Comparison of ENCODE assay signal across 8 cellular contexts in the genomic region with DNA sequence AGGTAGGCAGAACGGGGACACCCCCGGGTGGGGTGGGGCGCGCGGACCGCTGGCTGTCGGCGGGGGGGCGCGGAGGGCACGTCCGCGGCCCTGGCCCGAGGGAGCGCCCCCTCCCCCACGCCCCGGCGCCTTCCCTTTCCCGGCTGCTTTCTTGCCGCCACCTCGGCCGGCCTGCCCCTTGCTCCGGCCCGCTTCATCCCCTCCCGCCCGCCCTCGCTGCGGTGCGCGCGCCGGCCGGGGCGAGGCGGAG. TPM values are rescaled to one million over a fixed set of nuclear protein-coding genes. Genes with fewer than 3 reads are reported as not detected.
DNase-seq lines count a peak whose midpoint lies in the region; ATAC-seq and TF ChIP-seq lines count a peak whose summit lies in the region.

No MANE protein-coding gene starts in this region.

- H3K4me3 ChIP-seq in adrenal gland (peak overlapping the region; percentile 34 to 99 (median 94)), left lung (peak overlapping the region; percentile 73 to 86), upper lobe of left lung (peak overlapping the region; percentile 73 to 96 (median 88))

- TF ChIP-seq CTCF in adrenal gland (IDR thresholded peaks at IDR 0.05) (no peak), left lung (IDR thresholded peaks at IDR 0.05) (no peak), upper lobe of left lung (IDR thresholded peaks at IDR 0.05) (no peak)

- H3K27ac ChIP-seq in adrenal gland (peak overlapping the region; percentile 97 to 100 (median 100)), left lung (peak overlapping the region; percentile 99), upper lobe of left lung (peak overlapping the region; percentile 94 to 100 (median 100))

- H3K27me3 ChIP-seq in adrenal gland (no peaks in the 10 kb centered on the region), left lung (no peaks in the 10 kb centered on the region), upper lobe of left lung (no peaks in the 10 kb centered on the region)

- H3K9me3 ChIP-seq in adrenal gland (replicated peaks in 1 of 3): no peaks in the 10 kb centered on the region
- H3K9me3 ChIP-seq in left lung: no peaks in the 10 kb centered on the region
- H3K9me3 ChIP-seq in upper lobe of left lung: no peaks in the 10 kb centered on the region

- WGBS in adrenal gland, 4 donors: 1% methylated on average over 30 to 35 of the region's 35 CpGs; no CpG with 5 or more reads in 2 of the 4 donors
- WGBS in upper lobe of left lung, 2 donors: 0 to 1% methylated on average over 6 to 22 of the region's 35 CpGs

- no peaks in the 10 kb centered on the region for H3K36me3 ChIP-seq in adrenal gland (replicated peaks in 1 of 2)
- H3K36me3 ChIP-seq in left lung: no peaks in the 10 kb centered on the region
- H3K36me3 ChIP-seq in upper lobe of left lung: no peaks in the 10 kb centered on the region

- TF ChIP-seq EP300 in upper lobe of left lung (IDR thresholded peaks at IDR 0.05): no peak

- no peak for TF ChIP-seq POLR2A in adrenal gland (IDR thresholded peaks at IDR 0.05)
- TF ChIP-seq POLR2A in upper lobe of left lung (IDR thresholded peaks at IDR 0.05): no peak

- H3K4me1 ChIP-seq in adrenal gland (replicated peaks in 1 of 2): peaks cover 19 to 34% of the 10 kb centered on the region in 2 donors
- peaks cover 16 to 40% of the 10 kb centered on the region in 2 donors for H3K4me1 ChIP-seq in left lung
- H3K4me1 ChIP-seq in upper lobe of left lung: peaks cover 30 to 47% (median 40%) of the 10 kb centered on the region in 4 donors

- intact Hi-C loops in adrenal gland (cut with DNase I) (no loop called here), left lung (cut with DNase I) (no loop called here)

- ATAC-seq in GM18499 (IDR thresholded peaks at IDR 0.05; ENCODE audit: insufficient read depth, unreplicated experiment) (peak; percentile 1), HG03025 (IDR thresholded peaks at IDR 0.05; ENCODE audit: low FRiP score, unreplicated experiment) (peak; percentile 24), left lung (peak; percentile 6), upper lobe of left lung (ENCODE audit: low FRiP score in 2 of 2) (no peak), HG03460 (IDR thresholded peaks at IDR 0.05; ENCODE audit: unreplicated experiment) (no peak)

- no peak for DNase-seq in adrenal gland
- DNase-seq in left lung: no peak
- no peak for DNase-seq in upper lobe of left lung
- no peak for DNase-seq in GOT3 (lab: John Stamatoyannopoulos, UW)
- DNase-seq in AG08396 (ENCODE audit: low spot score): no peak

RNA-seq across cellular contexts. Expression of gene VAPA, which starts 0.4 kb away (rescaled TPM):
- total RNA-seq in adrenal gland: 100 to 1,000 TPM; 324 to 894 (median 436) TPM
- 100 to 1,000 TPM in 2 of 3 donors, 10 to 100 TPM in 1; 71.3 to 900 (median 120) TPM for polyA plus RNA-seq in adrenal gland
- total RNA-seq in left lung: 100 to 1,000 TPM; 197 to 214 TPM
- total RNA-seq in upper lobe of left lung: 100 to 1,000 TPM; 233 to 566 (median 285) TPM

RNA-seq across cellular contexts. Expression of gene TXNDC2, which starts 28.5 kb away (rescaled TPM):
- total RNA-seq in adrenal gland (under 1 TPM in 5 of 8 donors, not detected in 3; 0.08 to 0.43 (median 0.25) TPM), left lung (under 1 TPM; 0.09 to 0.18 TPM), upper lobe of left lung (under 1 TPM in 3 of 6 donors, not detected in 3; 0.30 to 0.49 (median 0.33) TPM)
- polyA plus RNA-seq in adrenal gland: under 1 TPM in 1 of 3 donors, not detected in 2; 0.22 TPM

Comparison
In these comparisons a context has a peak if more than half of its experiments do, and no peak if none do; other contexts are left out.
1. ATAC-seq: peak in GM18499 (single experiment), HG03025 (single experiment) and left lung (single experiment); none in upper lobe of left lung (0 of 2) and HG03460 (single experiment).
2. Peak in every context shown above with its lines, with median percentiles within 50 percentile points of each other: H3K27ac ChIP-seq and H3K4me3 ChIP-seq.